In genomic region chr19:48881741-48882657, GRCh38 we compare ENCODE assay signal across 14 cellular contexts. TPM values are rescaled to one million over a fixed set of nuclear protein-coding genes. Genes with fewer than 3 reads are reported as not detected.
DNase-seq lines count a peak whose midpoint lies in the region; ATAC-seq and TF ChIP-seq lines count a peak whose summit lies in the region.
"Had no signal": no experiment of that assay in that cellular context is flagged by ENCODE, and none has a peak within 500 bp of the region (broad histone marks: within the 10 kb centered on the region; RNA-seq: fewer than 3 reads in every experiment).

No MANE protein-coding gene starts in this region.

- H3K9me3 ChIP-seq in OCI-LY7 (ENCODE audit: low read length) (peaks cover 15% of the 10 kb centered on the region), vagina (no peaks in the 10 kb centered on the region)
- H3K9me3 ChIP-seq: stomach had no signal

- no peaks in the 10 kb centered on the region; the same call in 1 of the 2 replicates for H3K79me2 ChIP-seq in OCI-LY7 (ENCODE audit: insufficient read depth, low read depth, low read length)

- no peak for DNase-seq in activated CD4-positive, alpha-beta T cell treated with anti-CD3 and anti-CD28 coated beads, Interleukin-2, amount 10 ng/mL, durations not matched to agents 7 days and 5 days
- DNase-seq in activated CD4-positive, alpha-beta T cell treated with anti-CD3 and anti-CD28 coated beads, Interleukin-2, amount 50 U/mL, for 1 hour, result no peak
- peak; percentile 70 for DNase-seq in OCI-LY7 (ENCODE audit: low spot score)
- peak; percentile 40 for DNase-seq in epithelial cell of esophagus (ENCODE audit: low read depth)
- DNase-seq in vagina (ENCODE audit: extremely low spot score in 2 of 2), result no peak
- no peak for DNase-seq in kidney glomerular epithelial cell (lab: John Stamatoyannopoulos, UW)
- DNase-seq: left cardiac atrium, stomach had no signal

- H3K36me3 ChIP-seq in OCI-LY7 (ENCODE audit: insufficient read depth, low read length) (peaks cover 24% of the 10 kb centered on the region), vagina (peaks cover 0 to 11% of the 10 kb centered on the region in 2 donors)

- H3K4me1 ChIP-seq in OCI-LY7 (ENCODE audit: insufficient read depth, low read length, poor library complexity, severe bottlenecking) (peaks cover 51% of the 10 kb centered on the region), vagina (peaks cover 12% of the 10 kb centered on the region)

- H3K9me2 ChIP-seq in OCI-LY7 (ENCODE audit: insufficient read depth, low read length), result no peaks in the 10 kb centered on the region

- no peaks in the 10 kb centered on the region for H4K20me1 ChIP-seq in OCI-LY7 (ENCODE audit: insufficient read depth, low read length)
- H4K20me1 ChIP-seq: BLaER1 had no signal

- intact Hi-C loops in OCI-LY7 (cut with micrococcal nuclease; ENCODE audit: unreplicated experiment), result no loop called here
- intact Hi-C loops in vagina (cut with DNase I), result no loop called here

- no peak overlapping the region for H3K4me2 ChIP-seq in OCI-LY7 (ENCODE audit: low read length)
- H3K4me2 ChIP-seq: BLaER1 had no signal

- H2AFZ ChIP-seq in OCI-LY7 (ENCODE audit: low read length), result no peak overlapping the region

- POLR2A ChIA-PET in activated CD4-positive, alpha-beta T cell treated with anti-CD3 and anti-CD28 coated beads, Interleukin-2, amount 10 ng/mL, durations not matched to agents 7 days and 5 days (lab: Charles Lee), result no interaction called here
- POLR2A ChIA-PET in OCI-LY7 (lab: Charles Lee), result interaction anchor here (0.6 to 1.2 kb wide), 2 partner anchors 49 to 72 kb away, joined by 3 to 9 read pairs; partner anchors contain the start of gene BAX

- H3K4me3 Mint-ChIP-seq in activated CD4-positive, alpha-beta T cell treated with anti-CD3 and anti-CD28 coated beads, Interleukin-2, amount 10 ng/mL, durations not matched to agents 7 days and 5 days, result no peak overlapping the region
- no peak overlapping the region for H3K4me3 Mint-ChIP-seq in stimulated activated memory B cell treated with anti-CD40 and anti-IgM and Interleukin-4, amounts not matched to agents 10 μg/mL and 1 μg/mL and 100 μg/mL, for 72 hours

- H3K9me3 Mint-ChIP-seq in activated CD4-positive, alpha-beta T cell treated with anti-CD3 and anti-CD28 coated beads, Interleukin-2, amount 10 ng/mL, durations not matched to agents 7 days and 5 days, result no peaks in the 10 kb centered on the region
- H3K9me3 Mint-ChIP-seq in stimulated activated memory B cell treated with anti-CD40 and anti-IgM and Interleukin-4, amounts not matched to agents 10 μg/mL and 1 μg/mL and 100 μg/mL, for 72 hours, result no peaks in the 10 kb centered on the region

- TF ChIP-seq POLR2A in vagina (IDR thresholded peaks at IDR 0.05), result no peak

- peak overlapping the region; percentile 41 for H3K27ac Mint-ChIP-seq in activated CD4-positive, alpha-beta T cell treated with anti-CD3 and anti-CD28 coated beads, Interleukin-2, amount 10 ng/mL, durations not matched to agents 7 days and 5 days
- no peak overlapping the region for H3K27ac Mint-ChIP-seq in stimulated activated memory B cell treated with anti-CD40 and anti-IgM and Interleukin-4, amounts not matched to agents 10 μg/mL and 1 μg/mL and 100 μg/mL, for 72 hours
- H3K27ac Mint-ChIP-seq: activated T-helper 2 cell treated with anti-CD3 and anti-CD28 coated beads, Interferon-gamma antibody, Interleukin-2, Interleukin-4, amounts not matched to agents 10 μg/mL and 5 μg/mL and 100 μg/mL, durations not matched to agents 14 hours and 24 hours and 36 hours had no signal

- CTCF ChIA-PET in activated CD4-positive, alpha-beta T cell treated with anti-CD3 and anti-CD28 coated beads, Interleukin-2, amount 10 ng/mL, durations not matched to agents 7 days and 5 days (lab: Charles Lee), result no interaction called here
- CTCF ChIA-PET in OCI-LY7 (lab: Charles Lee; ENCODE audit: unreplicated experiment), result no interaction called here

- H3K27me3 ChIP-seq in vagina, result no peaks in the 10 kb centered on the region
- H3K27me3 ChIP-seq: BLaER1, stomach had no signal

- peaks cover 19% of the 10 kb centered on the region for H3K4me1 Mint-ChIP-seq in activated CD4-positive, alpha-beta T cell treated with anti-CD3 and anti-CD28 coated beads, Interleukin-2, amount 10 ng/mL, durations not matched to agents 7 days and 5 days
- H3K4me1 Mint-ChIP-seq in stimulated activated memory B cell treated with anti-CD40 and anti-IgM and Interleukin-4, amounts not matched to agents 10 μg/mL and 1 μg/mL and 100 μg/mL, for 72 hours, result peaks cover 43% of the 10 kb centered on the region

- TF ChIP-seq CTCF in OCI-LY7 (conservative IDR thresholded peaks at IDR 0.05; ENCODE audit: low read length) (no peak), epithelial cell of esophagus (IDR thresholded peaks at IDR 0.05; ENCODE audit: insufficient read depth, low read depth, low read length, missing control alignments) (no peak), vagina (IDR thresholded peaks at IDR 0.05) (no peak)

- H3K27me3 Mint-ChIP-seq in activated CD4-positive, alpha-beta T cell treated with anti-CD3 and anti-CD28 coated beads, Interleukin-2, amount 10 ng/mL, durations not matched to agents 7 days and 5 days, result no peaks in the 10 kb centered on the region
- H3K27me3 Mint-ChIP-seq in stimulated activated memory B cell treated with anti-CD40 and anti-IgM and Interleukin-4, amounts not matched to agents 10 μg/mL and 1 μg/mL and 100 μg/mL, for 72 hours, result no peaks in the 10 kb centered on the region

- no peak overlapping the region for H3K27ac ChIP-seq in OCI-LY7 (ENCODE audit: low read depth, low read length, poor library complexity, severe bottlenecking)
- H3K27ac ChIP-seq in vagina, result no peak overlapping the region
- H3K27ac ChIP-seq: BLaER1, SK-N-MC had no signal

- H3K36me3 Mint-ChIP-seq in activated CD4-positive, alpha-beta T cell treated with anti-CD3 and anti-CD28 coated beads, Interleukin-2, amount 10 ng/mL, durations not matched to agents 7 days and 5 days (ENCODE audit: low read depth), result peaks cover 23% of the 10 kb centered on the region
- H3K36me3 Mint-ChIP-seq in stimulated activated memory B cell treated with anti-CD40 and anti-IgM and Interleukin-4, amounts not matched to agents 10 μg/mL and 1 μg/mL and 100 μg/mL, for 72 hours, result peaks cover 12% of the 10 kb centered on the region

- no peak overlapping the region for H3K4me3 ChIP-seq in OCI-LY7 (ENCODE audit: low read depth, low read length, poor library complexity, severe bottlenecking)
- no peak overlapping the region for H3K4me3 ChIP-seq in epithelial cell of esophagus (ENCODE audit: low read length)
- H3K4me3 ChIP-seq in vagina, result no peak overlapping the region
- H3K4me3 ChIP-seq: BLaER1, SK-N-MC, stomach had no signal

- no TSS peak for BruUV-seq in OCI-LY7 (replicated peaks; lab: Mats Ljungman, UMichigan)

- ATAC-seq in stimulated activated memory B cell treated with anti-CD40 and anti-IgM and Interleukin-4, amounts not matched to agents 10 μg/mL and 1 μg/mL and 100 μg/mL, for 72 hours, result peak; percentile 73
- no peak for ATAC-seq in GM21825 (IDR thresholded peaks at IDR 0.05; ENCODE audit: unreplicated experiment)

RNA-seq across cellular contexts. Expression of gene PPP1R15A, which starts 9.8 kb away (rescaled TPM):
- 10 to 100 TPM; 49.6 to 53.3 TPM for total RNA-seq in activated CD4-positive, alpha-beta T cell treated with anti-CD3 and anti-CD28 coated beads, Interleukin-2, amount 10 ng/mL, durations not matched to agents 7 days and 5 days
- 31.5 and 31.7 TPM in 2 replicates for total RNA-seq in OCI-LY7 (2014; rRNA removed; shearing (Covaris generic))
- total RNA-seq in OCI-LY7 (2022), result 23.4 and 23.8 TPM in 2 replicates
- total RNA-seq in vagina, result 52.1 TPM

RNA-seq across cellular contexts. Expression of gene PLEKHA4, which starts 13.6 kb away (rescaled TPM):
- 1 to 10 TPM; 3.8 to 4.6 TPM for total RNA-seq in activated CD4-positive, alpha-beta T cell treated with anti-CD3 and anti-CD28 coated beads, Interleukin-2, amount 10 ng/mL, durations not matched to agents 7 days and 5 days
- total RNA-seq in OCI-LY7 (2014; rRNA removed; shearing (Covaris generic)), result 4.7 and 8.4 TPM in 2 replicates
- 8.1 and 8.8 TPM in 2 replicates for total RNA-seq in OCI-LY7 (2022)
- 37.1 TPM for total RNA-seq in vagina

RNA-seq across cellular contexts. Expression of gene TULP2, which starts 16.5 kb away (rescaled TPM):
- not detected for total RNA-seq in activated CD4-positive, alpha-beta T cell treated with anti-CD3 and anti-CD28 coated beads, Interleukin-2, amount 10 ng/mL, durations not matched to agents 7 days and 5 days
- total RNA-seq in OCI-LY7 (2014; rRNA removed; shearing (Covaris generic)), result 0.47 TPM in 1 of 2 replicates, not detected in the other
- total RNA-seq in OCI-LY7 (2022), result 1.6 and 2.9 TPM in 2 replicates
- not detected for total RNA-seq in vagina
- total RNA-seq: activated T-helper 2 cell treated with anti-CD3 and anti-CD28 coated beads, Interferon-gamma antibody, Interleukin-2, Interleukin-4, amounts not matched to agents 10 μg/mL and 5 μg/mL and 100 μg/mL, durations not matched to agents 14 hours and 24 hours and 36 hours; LHCN-M2 had no signal

RNA-seq across cellular contexts. Expression of gene NUCB1, which starts 18.1 kb away (rescaled TPM):
- total RNA-seq in activated CD4-positive, alpha-beta T cell treated with anti-CD3 and anti-CD28 coated beads, Interleukin-2, amount 10 ng/mL, durations not matched to agents 7 days and 5 days, result 100 to 1,000 TPM; 231 to 251 TPM
- total RNA-seq in OCI-LY7 (2014; rRNA removed; shearing (Covaris generic)), result 72.6 and 88.7 TPM in 2 replicates
- 73.6 and 85.3 TPM in 2 replicates for total RNA-seq in OCI-LY7 (2022)
- total RNA-seq in vagina, result 151 TPM

RNA-seq across cellular contexts. Expression of gene HSD17B14, which starts 45.7 kb away (rescaled TPM):
- under 1 TPM; 0.27 to 0.77 TPM for total RNA-seq in activated CD4-positive, alpha-beta T cell treated with anti-CD3 and anti-CD28 coated beads, Interleukin-2, amount 10 ng/mL, durations not matched to agents 7 days and 5 days
- total RNA-seq in OCI-LY7 (2014; rRNA removed; shearing (Covaris generic)), result 4.5 and 4.9 TPM in 2 replicates
- total RNA-seq in OCI-LY7 (2022), result 1.8 and 3.2 TPM in 2 replicates
- total RNA-seq in vagina, result 19.2 TPM
- total RNA-seq: LHCN-M2 had no signal

Comparison
In these comparisons a context has a peak if more than half of its experiments do, and no peak if none do; other contexts are left out.
1. DNase-seq: peak in OCI-LY7 (single experiment) and epithelial cell of esophagus (single experiment); none in activated CD4-positive, alpha-beta T cell treated with anti-CD3 and anti-CD28 coated beads, Interleukin-2, amount 10 ng/mL, durations not matched to agents 7 days and 5 days (single experiment), activated CD4-positive, alpha-beta T cell treated with anti-CD3 and anti-CD28 coated beads, Interleukin-2, amount 50 U/mL, for 1 hour (single experiment), vagina (0 of 2) and kidney glomerular epithelial cell (single experiment).